ENCODE assay signal across 8 cellular contexts in genomic region chr13:39655569-39656324, GRCh38. TPM values are rescaled to one million over a fixed set of nuclear protein-coding genes. Genes with fewer than 3 reads are reported as not detected.
A peak's percentile ranks its signal among the peaks of the same experiment; 100 is the strongest.
DNase-seq lines count a peak whose midpoint lies in the region; ATAC-seq and TF ChIP-seq lines count a peak whose summit lies in the region.

Gene COG6 (plus strand): TSS chr13:39655662. CDS start chr13:39655727, 65 bp downstream.

- peak; percentile 73 for TF ChIP-seq POLR2A in prostate gland (IDR thresholded peaks at IDR 0.05)

- ATAC-seq in HG02840 (IDR thresholded peaks at IDR 0.05; ENCODE audit: low FRiP score, unreplicated experiment): peak; percentile 96
- ATAC-seq in left ventricle myocardium superior: peak; percentile 99

- in situ Hi-C loops in GM13977 (cut with MboI; ENCODE audit: low pct_unique_long_range_greater_than_20kb, low sequenced_read_pairs, unreplicated experiment): no loop called here

- peak within 1 kb of the TSS; percentile 75 to 80 for H3K27ac ChIP-seq in prostate gland

- intact Hi-C loops in T-helper 1 cell treated with Interleukin-12 subunit alpha and Interleukin-12 subunit beta and Interleukin-4 antibody, amounts not matched to agents 30 ng/mL and 1 ng/mL, for 36 hours (cut with micrococcal nuclease): loop anchor here (1.0 to 10.0 kb wide), 10 partner anchors 39 to 1608 kb away; partner anchors contain the start of genes FOXO1, KBTBD6, LHFPL6 and MRPS31
- intact Hi-C loops in left ventricle myocardium superior (cut with micrococcal nuclease) (no loop called here), prostate gland (cut with DNase I) (no loop called here)

- no peaks in the 10 kb centered on the region for H3K27me3 ChIP-seq in prostate gland (replicated peaks; ENCODE audit: insufficient read depth)

- no peaks in the 10 kb centered on the region for H3K36me3 ChIP-seq in prostate gland

- TF ChIP-seq CTCF in GM13977 (IDR thresholded peaks at IDR 0.05; ENCODE audit: extremely low read depth, insufficient read depth, missing control alignments) (no peak), prostate gland (IDR thresholded peaks at IDR 0.05) (peak in 2 of 4 experiments; percentile 21 to 40)

- peak within 1 kb of the TSS; percentile 98 to 99 for H3K4me3 ChIP-seq in prostate gland

- DNase-seq in GM13977 (ENCODE audit: low spot score) (peak; percentile 90), NCI-H1436 (lab: John Stamatoyannopoulos, UW) (peak; percentile 63), amniotic stem cell (lab: John Stamatoyannopoulos, UW) (peak; percentile 61), left ventricle myocardium superior (peak; percentile 95), prostate gland (ENCODE audit: low spot score) (peak; percentile 87), ureter (ENCODE audit: low spot score) (peak; percentile 93)

- WGBS in prostate gland: under 1% methylated on average over 55 of the region's 59 CpGs

- no peaks in the 10 kb centered on the region for H3K4me1 ChIP-seq in prostate gland (replicated peaks)

- no peaks in the 10 kb centered on the region for H3K9me3 ChIP-seq in prostate gland

RNA-seq across cellular contexts. Expression of gene COG6, which starts in this region (rescaled TPM):
- 23.2 and 26.8 TPM in 2 replicates for total RNA-seq in T-helper 1 cell treated with Interleukin-12 subunit alpha and Interleukin-12 subunit beta and Interleukin-4 antibody, amounts not matched to agents 30 ng/mL and 1 ng/mL, for 36 hours
- total RNA-seq in left ventricle myocardium superior (21.8 TPM), prostate gland (10 to 100 TPM; 19.5 to 27.6 TPM), ureter (30.4 TPM)

Comparison
In these comparisons a context has a peak if more than half of its experiments do, and no peak if none do; other contexts are left out.
1. Peak in every context shown above with its lines: DNase-seq, ATAC-seq, H3K4me3 ChIP-seq and H3K27ac ChIP-seq.